ENCODE assay signal across 9 cellular contexts in the genomic region with DNA sequence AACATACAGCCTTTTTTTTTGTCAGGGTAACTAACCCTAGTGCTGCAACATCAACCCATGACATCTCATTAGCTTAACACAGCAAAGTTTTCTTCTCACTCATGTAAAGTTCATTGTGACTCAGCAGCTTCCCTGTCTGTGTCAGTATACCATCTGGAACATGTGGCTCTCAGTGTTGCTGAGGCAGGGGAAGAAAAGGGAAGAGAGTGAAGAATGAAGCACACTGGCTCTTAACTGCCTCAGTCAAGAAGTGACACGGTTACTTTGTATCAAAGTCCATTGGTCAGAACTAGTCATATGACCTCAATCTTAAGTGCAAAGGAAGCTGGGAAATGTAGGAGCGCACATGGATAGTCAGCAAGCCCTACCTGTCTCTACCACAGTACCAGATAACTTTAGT.
DNase-seq lines count a peak whose midpoint lies in the region; ATAC-seq lines count a peak whose summit lies in the region.
"Had no signal": no experiment of that assay in that cellular context is flagged by ENCODE, and none has a peak within 500 bp of the region (broad histone marks: within the 10 kb centered on the region; RNA-seq: fewer than 3 reads in every experiment).

No MANE protein-coding gene starts in this region.

- no peak overlapping the region for H3K4me3 Mint-ChIP-seq in activated CD4-positive, alpha-beta T cell treated with anti-CD3 and anti-CD28 coated beads for 36 hours
- no peak overlapping the region for H3K4me3 Mint-ChIP-seq in activated CD4-positive, alpha-beta T cell treated with anti-CD3 and anti-CD28 coated beads, Interleukin-2, amount 10 ng/mL, durations not matched to agents 7 days and 5 days
- H3K4me3 Mint-ChIP-seq: B cell had no signal

- H3K4me1 Mint-ChIP-seq in activated CD4-positive, alpha-beta T cell treated with anti-CD3 and anti-CD28 coated beads for 36 hours, result peaks cover 7% of the 10 kb centered on the region
- no peaks in the 10 kb centered on the region for H3K4me1 Mint-ChIP-seq in activated CD4-positive, alpha-beta T cell treated with anti-CD3 and anti-CD28 coated beads, Interleukin-2, amount 10 ng/mL, durations not matched to agents 7 days and 5 days
- H3K4me1 Mint-ChIP-seq: B cell had no signal

- no peaks in the 10 kb centered on the region for H3K9me3 Mint-ChIP-seq in activated CD4-positive, alpha-beta T cell treated with anti-CD3 and anti-CD28 coated beads for 36 hours (ENCODE audit: low read depth)
- H3K9me3 Mint-ChIP-seq in activated CD4-positive, alpha-beta T cell treated with anti-CD3 and anti-CD28 coated beads, Interleukin-2, amount 10 ng/mL, durations not matched to agents 7 days and 5 days, result no peaks in the 10 kb centered on the region

- CTCF ChIA-PET in activated CD4-positive, alpha-beta T cell treated with anti-CD3 and anti-CD28 coated beads for 36 hours (lab: Charles Lee), result interaction anchor here (0.5 to 1.4 kb wide), 2 partner anchors 25 to 919 kb away, joined by 3 to 4 read pairs; no protein-coding TSS in a partner anchor
- CTCF ChIA-PET in activated CD4-positive, alpha-beta T cell treated with anti-CD3 and anti-CD28 coated beads, Interleukin-2, amount 10 ng/mL, durations not matched to agents 7 days and 5 days (lab: Charles Lee), result interaction anchor here (0.6 kb wide), 1 partner anchor 139 kb away, joined by 3 read pairs; no protein-coding TSS in a partner anchor

- POLR2A ChIA-PET in activated CD4-positive, alpha-beta T cell treated with anti-CD3 and anti-CD28 coated beads for 36 hours (lab: Charles Lee), result no interaction called here
- POLR2A ChIA-PET in activated CD4-positive, alpha-beta T cell treated with anti-CD3 and anti-CD28 coated beads, Interleukin-2, amount 10 ng/mL, durations not matched to agents 7 days and 5 days (lab: Charles Lee), result no interaction called here

- peak; percentile 16 for DNase-seq in activated CD4-positive, alpha-beta T cell treated with anti-CD3 and anti-CD28 coated beads for 36 hours
- no peak for DNase-seq in activated CD4-positive, alpha-beta T cell treated with anti-CD3 and anti-CD28 coated beads, Interleukin-2, amount 10 ng/mL, durations not matched to agents 7 days and 5 days
- DNase-seq in RPMI8226, result peak; percentile 60
- DNase-seq in glomerular visceral epithelial cell (ENCODE audit: extremely low spot score), result peak; percentile 30
- no peak for DNase-seq in T1000 (lab: John Stamatoyannopoulos, UW)
- no peak for DNase-seq in DMS153 (lab: John Stamatoyannopoulos, UW)
- DNase-seq in epidermal melanocyte (ENCODE audit: insufficient read length, low spot score), result no peak

- H3K27me3 Mint-ChIP-seq in activated CD4-positive, alpha-beta T cell treated with anti-CD3 and anti-CD28 coated beads for 36 hours, result peaks cover 4% of the 10 kb centered on the region
- H3K27me3 Mint-ChIP-seq in activated CD4-positive, alpha-beta T cell treated with anti-CD3 and anti-CD28 coated beads, Interleukin-2, amount 10 ng/mL, durations not matched to agents 7 days and 5 days, result peaks cover 4% of the 10 kb centered on the region
- H3K27me3 Mint-ChIP-seq: B cell had no signal

- H3K36me3 Mint-ChIP-seq in activated CD4-positive, alpha-beta T cell treated with anti-CD3 and anti-CD28 coated beads for 36 hours (ENCODE audit: low read depth), result no peaks in the 10 kb centered on the region
- H3K36me3 Mint-ChIP-seq in activated CD4-positive, alpha-beta T cell treated with anti-CD3 and anti-CD28 coated beads, Interleukin-2, amount 10 ng/mL, durations not matched to agents 7 days and 5 days (ENCODE audit: low read depth), result no peaks in the 10 kb centered on the region

- ATAC-seq in activated CD4-positive, alpha-beta T cell treated with anti-CD3 and anti-CD28 coated beads for 36 hours, result peak; percentile 94
- ATAC-seq in HG02852 (IDR thresholded peaks at IDR 0.05; ENCODE audit: unreplicated experiment), result peak; percentile 86

- intact Hi-C loops in activated CD4-positive, alpha-beta T cell treated with anti-CD3 and anti-CD28 coated beads for 36 hours (cut with DNase I, micrococcal nuclease), result no loop called here

- H3K27ac Mint-ChIP-seq in activated CD4-positive, alpha-beta T cell treated with anti-CD3 and anti-CD28 coated beads for 36 hours, result no peak overlapping the region
- H3K27ac Mint-ChIP-seq in activated CD4-positive, alpha-beta T cell treated with anti-CD3 and anti-CD28 coated beads, Interleukin-2, amount 10 ng/mL, durations not matched to agents 7 days and 5 days, result no peak overlapping the region
- H3K27ac Mint-ChIP-seq: B cell had no signal

Comparison
In these comparisons a context has a peak if more than half of its experiments do, and no peak if none do; other contexts are left out.
1. DNase-seq: peak in activated CD4-positive, alpha-beta T cell treated with anti-CD3 and anti-CD28 coated beads for 36 hours (single experiment), RPMI8226 (single experiment) and glomerular visceral epithelial cell (single experiment); none in activated CD4-positive, alpha-beta T cell treated with anti-CD3 and anti-CD28 coated beads, Interleukin-2, amount 10 ng/mL, durations not matched to agents 7 days and 5 days (single experiment), T1000 (single experiment), DMS153 (single experiment) and epidermal melanocyte (single experiment).